In genomic region chr5:110099562-110099961, GRCh38 we compare ENCODE assay signal across 18 cellular contexts.
"Had no signal": no experiment of that assay in that cellular context is flagged by ENCODE, and none has a peak within 500 bp of the region (broad histone marks: within the 10 kb centered on the region; RNA-seq: fewer than 3 reads in every experiment).

No MANE protein-coding gene starts in this region.

- H3K27ac Mint-ChIP-seq: endodermal cell, nephron progenitor cell had no signal

- H3K27ac ChIP-seq: gastrocnemius medialis, psoas muscle, right lobe of liver, stomach, thoracic aorta, transverse colon had no signal

- H3K27me3 ChIP-seq: gastrocnemius medialis, right lobe of liver, transverse colon had no signal

- H3K9me3 ChIP-seq: gastrocnemius medialis, psoas muscle, right lobe of liver, stomach, thoracic aorta, transverse colon had no signal

- H3K9me3 Mint-ChIP-seq: endodermal cell, naive B cell, nephron progenitor cell had no signal

- H3K4me1 ChIP-seq: gastrocnemius medialis, psoas muscle, right lobe of liver, transverse colon had no signal

- H3K36me3 ChIP-seq: gastrocnemius medialis, right lobe of liver, stomach, thoracic aorta, transverse colon had no signal

- ATAC-seq: gastrocnemius medialis, left lobe of liver, psoas muscle, right lobe of liver had no signal

- DNase-seq: dermis blood vessel endothelial cell; effector CD4-positive, alpha-beta T cell; endodermal cell; erythroblast; gastrocnemius medialis; islet precursor cell; mammary epithelial cell; naive B cell; nephron progenitor cell; psoas muscle; retina; right lobe of liver; stimulated activated naive CD4-positive, alpha-beta T cell; stomach; substantia nigra; transverse colon had no signal

- H3K4me3 Mint-ChIP-seq: endodermal cell, naive B cell, nephron progenitor cell had no signal

- H3K4me1 Mint-ChIP-seq: naive B cell had no signal

- H3K27me3 Mint-ChIP-seq: naive B cell had no signal

- H3K4me3 ChIP-seq: gastrocnemius medialis, psoas muscle, right lobe of liver, stomach, thoracic aorta, transverse colon had no signal

- H3K36me3 Mint-ChIP-seq: naive B cell had no signal
